ENCODE assay signal across 10 cellular contexts in the genomic region with DNA sequence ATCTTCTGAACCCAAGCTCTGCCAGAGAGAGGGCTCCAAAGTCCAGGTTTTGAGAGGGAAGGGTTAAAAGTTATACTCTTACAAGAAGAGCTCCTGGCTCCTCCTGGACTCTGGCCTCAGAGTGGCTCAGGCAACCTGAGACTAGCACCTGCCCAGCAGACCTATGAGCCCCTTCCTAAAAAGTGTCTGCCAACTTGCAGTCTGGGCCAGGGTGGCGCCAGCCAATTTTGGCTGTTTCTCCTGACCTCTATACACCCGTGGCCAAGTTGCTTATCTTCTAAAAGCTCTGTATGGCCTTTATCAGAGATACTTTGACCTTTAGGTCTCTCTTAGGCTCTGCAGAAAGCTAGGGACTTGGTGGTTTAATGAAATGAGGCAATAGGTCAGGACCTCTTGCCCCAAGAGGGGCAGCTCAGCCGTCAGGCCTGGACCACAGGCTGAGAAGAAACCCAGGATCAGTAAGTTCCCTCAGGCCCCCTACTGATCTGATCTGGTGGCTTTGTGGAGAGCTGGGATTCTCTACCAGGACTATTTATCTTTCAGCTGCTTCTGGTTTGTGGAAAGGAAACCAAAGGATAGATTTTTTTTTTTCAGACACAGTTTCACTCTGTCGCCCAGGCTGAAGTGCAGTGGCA. TPM values are rescaled to one million over a fixed set of nuclear protein-coding genes. Genes with fewer than 3 reads are reported as not detected.
DNase-seq lines count a peak whose midpoint lies in the region; TF ChIP-seq lines count a peak whose summit lies in the region.
"Had no signal": no experiment of that assay in that cellular context is flagged by ENCODE, and none has a peak within 500 bp of the region (broad histone marks: within the 10 kb centered on the region; RNA-seq: fewer than 3 reads in every experiment).

No MANE protein-coding gene starts in this region.

- TF ChIP-seq CTCF in Calu3 (IDR thresholded peaks at IDR 0.05; ENCODE audit: unreplicated experiment), result no peak

- H3K27ac ChIP-seq in duodenal mucosa (ENCODE audit: low read depth, low read length), result peak overlapping the region; percentile 83
- H3K27ac ChIP-seq in muscle layer of duodenum (ENCODE audit: low read length), result peak overlapping the region; percentile 91
- H3K27ac ChIP-seq in thymus (ENCODE audit: low read depth), result peak overlapping the region; percentile 19

- peak overlapping the region; percentile 18 to 54 for H3K9ac ChIP-seq in duodenal mucosa (ENCODE audit: low read depth in 1 of 2, low read length in 2 of 2)

- H3K27me3 ChIP-seq in duodenal mucosa (ENCODE audit: control insufficient read depth in 1 of 2, insufficient read depth in 2 of 2, low read length in 2 of 2) (no peaks in the 10 kb centered on the region), muscle layer of duodenum (ENCODE audit: low read depth, low read length) (no peaks in the 10 kb centered on the region), thymus (ENCODE audit: control insufficient read depth, insufficient read depth) (no peaks in the 10 kb centered on the region)

- peaks cover 0 to 4% of the 10 kb centered on the region in 2 donors for H3K36me3 ChIP-seq in duodenal mucosa (ENCODE audit: control insufficient read depth in 1 of 2, insufficient read depth in 2 of 2, low read length in 2 of 2)
- peaks cover 0 to 17% of the 10 kb centered on the region in 2 donors for H3K36me3 ChIP-seq in muscle layer of duodenum (ENCODE audit: control insufficient read depth in 1 of 2, insufficient read depth in 2 of 2, low read length in 2 of 2)
- peaks cover 24% of the 10 kb centered on the region for H3K36me3 ChIP-seq in thymus (ENCODE audit: control insufficient read depth, insufficient read depth)

- H3K9me3 Mint-ChIP-seq in T-helper 2 cell treated with Interferon-gamma antibody and Interleukin-4, amounts not matched to agents 5 μg/mL and 100 μg/mL, for 36 hours, result no peaks in the 10 kb centered on the region
- no peaks in the 10 kb centered on the region for H3K9me3 Mint-ChIP-seq in Calu3 (ENCODE audit: low read depth, unreplicated experiment)
- H3K9me3 Mint-ChIP-seq in activated naive CD4-positive, alpha-beta T cell treated with anti-CD3 and anti-CD28 coated beads, Interleukin-2, amount 10 ng/mL, durations not matched to agents 7 days and 5 days, result no peaks in the 10 kb centered on the region

- intact Hi-C loops in Calu3 (cut with micrococcal nuclease; ENCODE audit: unreplicated experiment), result no loop called here

- peaks cover 42% of the 10 kb centered on the region for H3K4me1 Mint-ChIP-seq in T-helper 2 cell treated with Interferon-gamma antibody and Interleukin-4, amounts not matched to agents 5 μg/mL and 100 μg/mL, for 36 hours (ENCODE audit: low read depth)
- no peaks in the 10 kb centered on the region for H3K4me1 Mint-ChIP-seq in Calu3 (ENCODE audit: low read depth, unreplicated experiment)
- peaks cover 20% of the 10 kb centered on the region for H3K4me1 Mint-ChIP-seq in activated naive CD4-positive, alpha-beta T cell treated with anti-CD3 and anti-CD28 coated beads, Interleukin-2, amount 10 ng/mL, durations not matched to agents 7 days and 5 days

- H3K4me3 ChIP-seq in duodenal mucosa (ENCODE audit: low read depth in 1 of 2, low read length in 2 of 2) (peak overlapping the region; percentile 13), muscle layer of duodenum (ENCODE audit: low read depth in 1 of 2, low read length in 2 of 2) (no peak overlapping the region), thymus (ENCODE audit: low read length) (no peak overlapping the region)

- H3K4me1 ChIP-seq in duodenal mucosa (ENCODE audit: control insufficient read depth in 1 of 2, insufficient read depth in 2 of 2, low read length in 2 of 2), result peaks cover 46 to 61% of the 10 kb centered on the region in 2 donors
- peaks cover 21 to 25% of the 10 kb centered on the region in 2 donors for H3K4me1 ChIP-seq in muscle layer of duodenum (ENCODE audit: control insufficient read depth in 1 of 2, insufficient read depth in 2 of 2, low read length in 2 of 2)
- H3K4me1 ChIP-seq in thymus (ENCODE audit: control insufficient read depth, insufficient read depth, low read length), result peaks cover 2% of the 10 kb centered on the region

- BruUV-seq in Calu3 (replicated peaks; lab: Mats Ljungman, UMichigan), result no TSS peak

- CTCF ChIA-PET in Calu3 (lab: Charles Lee), result interaction anchor here (1.6 kb wide), 1 partner anchor 11 kb away, joined by 3 read pairs; no protein-coding TSS in a partner anchor
- CTCF ChIA-PET in activated naive CD4-positive, alpha-beta T cell treated with anti-CD3 and anti-CD28 coated beads, Interleukin-2, amount 10 ng/mL, durations not matched to agents 7 days and 5 days (lab: Charles Lee), result interaction anchor here (0.5 to 1.5 kb wide), 7 partner anchors 9 to 371 kb away, joined by 3 to 4 read pairs (median 3); a partner anchor contains a TSS

- H3K9me3 ChIP-seq in duodenal mucosa (ENCODE audit: control insufficient read depth in 1 of 2, low read length in 2 of 2) (no peaks in the 10 kb centered on the region), muscle layer of duodenum (ENCODE audit: control insufficient read depth in 1 of 2, low read length in 2 of 2) (no peaks in the 10 kb centered on the region), thymus (ENCODE audit: control insufficient read depth) (no peaks in the 10 kb centered on the region)

- H3K27ac Mint-ChIP-seq in T-helper 2 cell treated with Interferon-gamma antibody and Interleukin-4, amounts not matched to agents 5 μg/mL and 100 μg/mL, for 36 hours, result no peak overlapping the region
- H3K27ac Mint-ChIP-seq in Calu3 (ENCODE audit: unreplicated experiment), result no peak overlapping the region
- H3K27ac Mint-ChIP-seq in activated naive CD4-positive, alpha-beta T cell treated with anti-CD3 and anti-CD28 coated beads, Interleukin-2, amount 10 ng/mL, durations not matched to agents 7 days and 5 days, result no peak overlapping the region

- no peak for DNase-seq in T-helper 2 cell treated with Interferon-gamma antibody and Interleukin-4, amounts not matched to agents 5 μg/mL and 100 μg/mL, for 36 hours (ENCODE audit: low spot score)
- DNase-seq in T-helper 2 cell (no peak), Calu3 (no peak), NCI-H2029 (lab: John Stamatoyannopoulos, UW) (no peak)
- no peak for DNase-seq in activated naive CD4-positive, alpha-beta T cell treated with anti-CD3 and anti-CD28 coated beads, Interleukin-2, amount 10 ng/mL, durations not matched to agents 7 days and 5 days
- DNase-seq: NCI-H2171 treated with DMSO at 0.1 percent for 48 hours had no signal

- H3K4me3 Mint-ChIP-seq in T-helper 2 cell treated with Interferon-gamma antibody and Interleukin-4, amounts not matched to agents 5 μg/mL and 100 μg/mL, for 36 hours, result peak overlapping the region; percentile 4
- no peak overlapping the region for H3K4me3 Mint-ChIP-seq in Calu3 (ENCODE audit: low read depth, unreplicated experiment)
- H3K4me3 Mint-ChIP-seq in activated naive CD4-positive, alpha-beta T cell treated with anti-CD3 and anti-CD28 coated beads, Interleukin-2, amount 10 ng/mL, durations not matched to agents 7 days and 5 days, result no peak overlapping the region

- WGBS in thymus, result 94% methylated on average over 4 of the region's 4 CpGs

- H3K27me3 Mint-ChIP-seq in T-helper 2 cell treated with Interferon-gamma antibody and Interleukin-4, amounts not matched to agents 5 μg/mL and 100 μg/mL, for 36 hours (ENCODE audit: low read depth), result no peaks in the 10 kb centered on the region
- H3K27me3 Mint-ChIP-seq in Calu3 (ENCODE audit: unreplicated experiment), result no peaks in the 10 kb centered on the region
- no peaks in the 10 kb centered on the region for H3K27me3 Mint-ChIP-seq in activated naive CD4-positive, alpha-beta T cell treated with anti-CD3 and anti-CD28 coated beads, Interleukin-2, amount 10 ng/mL, durations not matched to agents 7 days and 5 days

- peaks cover 31% of the 10 kb centered on the region for H3K36me3 Mint-ChIP-seq in T-helper 2 cell treated with Interferon-gamma antibody and Interleukin-4, amounts not matched to agents 5 μg/mL and 100 μg/mL, for 36 hours (ENCODE audit: low read depth)
- no peaks in the 10 kb centered on the region for H3K36me3 Mint-ChIP-seq in Calu3 (ENCODE audit: insufficient read depth, unreplicated experiment)
- peaks cover 29% of the 10 kb centered on the region for H3K36me3 Mint-ChIP-seq in activated naive CD4-positive, alpha-beta T cell treated with anti-CD3 and anti-CD28 coated beads, Interleukin-2, amount 10 ng/mL, durations not matched to agents 7 days and 5 days

RNA-seq across cellular contexts. Expression of a gene that starts 10.3 kb away (rescaled TPM):
- polyA plus RNA-seq in thymus, result 2.1 TPM
- total RNA-seq in Calu3 (2022), result 1.9 and 3.4 TPM in 2 replicates

RNA-seq across cellular contexts. Expression of a gene that starts 36.6 kb away (rescaled TPM):
- polyA plus RNA-seq in thymus, result 119 TPM
- 14.7 and 16.6 TPM in 2 replicates for total RNA-seq in Calu3 (2022)
- total RNA-seq: HT1080 had no signal

Comparison
In these comparisons a context has a peak if more than half of its experiments do, and no peak if none do; other contexts are left out.
1. H3K27ac ChIP-seq: peak in every context shown above with its lines; median percentile 91 in muscle layer of duodenum; 83 in duodenal mucosa; 19 in thymus.
2. H3K4me3 ChIP-seq: peak in duodenal mucosa (2 of 2); none in muscle layer of duodenum (0 of 2) and thymus (single experiment).